Comparison of ENCODE assay signal across 8 cellular contexts in the genomic region with DNA sequence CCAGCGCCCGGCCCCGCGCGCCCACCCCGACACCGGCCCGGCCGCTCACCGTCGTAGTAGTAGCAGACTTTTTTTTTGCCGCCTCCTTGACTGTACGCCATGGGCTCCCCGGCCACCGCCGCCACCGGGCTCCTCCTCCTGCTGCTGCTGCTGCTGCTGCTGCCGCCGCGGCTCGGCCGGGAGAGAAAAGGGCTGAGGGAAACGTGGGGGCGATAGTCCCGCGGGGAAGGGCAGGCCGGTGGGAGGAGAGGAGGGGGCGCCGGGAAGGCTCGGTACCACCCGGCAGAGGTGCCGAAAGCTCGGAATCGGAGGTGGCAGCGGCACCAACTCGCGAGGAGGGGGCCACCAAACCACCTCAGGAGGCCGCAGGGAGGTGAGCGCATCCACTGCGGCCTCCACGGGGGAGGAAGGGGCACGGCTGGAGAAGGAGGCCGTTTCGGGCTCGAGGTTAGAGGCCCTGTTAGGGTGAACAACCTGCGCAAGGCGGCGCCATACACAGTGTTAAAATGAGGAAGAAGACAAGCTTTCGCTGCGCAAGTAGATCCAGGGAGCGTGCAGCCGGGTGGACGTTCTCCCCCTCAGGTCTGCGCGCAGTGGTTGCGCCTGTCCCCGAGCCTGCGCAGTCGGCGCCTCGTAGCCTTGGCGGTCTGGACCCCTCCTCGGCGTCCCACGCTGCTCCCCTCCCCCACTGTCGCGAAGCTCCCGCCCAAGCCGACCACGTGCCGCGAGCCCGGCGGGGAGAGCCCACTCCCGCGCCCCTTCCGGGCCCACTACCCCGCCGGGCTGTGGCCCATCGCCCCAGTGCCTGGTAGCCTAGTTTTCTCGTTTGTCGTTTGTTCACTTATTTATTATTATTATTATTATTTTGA. TPM values are rescaled to one million over a fixed set of nuclear protein-coding genes. Genes with fewer than 3 reads are reported as not detected.
A peak's percentile ranks its signal among the peaks of the same experiment; 100 is the strongest.
DNase-seq lines count a peak whose midpoint lies in the region; ATAC-seq and TF ChIP-seq lines count a peak whose summit lies in the region.

A gene (minus strand): TSS at position 341 of the 869 bp plus-strand sequence. CDS start 240 bp downstream, at position 101.

- peaks cover 19% of the 10 kb centered on the region for H3K4me1 ChIP-seq in skeletal muscle satellite cell (ENCODE audit: control insufficient read depth, insufficient read depth, low read length)

- peak; percentile 78 for ATAC-seq in HG02981 (IDR thresholded peaks at IDR 0.05; ENCODE audit: unreplicated experiment)

- H3K9ac ChIP-seq in skeletal muscle satellite cell (ENCODE audit: low read depth, low read length), result peak within 1 kb of the TSS; percentile 91

- peak within 1 kb of the TSS; percentile 87 for H3K4me2 ChIP-seq in skeletal muscle satellite cell (ENCODE audit: low read length)

- H3K9me3 ChIP-seq in skeletal muscle satellite cell (replicated peaks; ENCODE audit: low read length), result no peaks in the 10 kb centered on the region

- no peaks in the 10 kb centered on the region for H3K27me3 ChIP-seq in brain microvascular endothelial cell (replicated peaks)
- no peaks in the 10 kb centered on the region for H3K27me3 ChIP-seq in skeletal muscle satellite cell (ENCODE audit: control insufficient read depth, insufficient read depth, low read length)

- DNase-seq in NK-92 treated with Interleukin-12 subunit alpha and Interleukin-12 subunit beta, amount 100 ng/mL, for 24 hours (lab: John Stamatoyannopoulos, UW), result peak; percentile 82
- DNase-seq in NK-92 (lab: John Stamatoyannopoulos, UW; ENCODE audit: unreplicated experiment), result no peak
- DNase-seq in NCI-H2107 (lab: John Stamatoyannopoulos, UW), result peak; percentile 76
- DNase-seq in UCSD-AML1 (lab: John Stamatoyannopoulos, UW; ENCODE audit: unreplicated experiment), result peak; percentile 91
- peak; percentile 52 for DNase-seq in brain microvascular endothelial cell

- TF ChIP-seq CTCF in brain microvascular endothelial cell (IDR thresholded peaks at IDR 0.05; ENCODE audit: low read depth, low read length, missing control alignments), result peak; percentile 15

- in situ Hi-C loops in brain microvascular endothelial cell (cut with HindIII; ENCODE audit: low pct_ligation_motif_present, low sequenced_read_pairs), result no loop called here

- H3K27ac ChIP-seq in brain microvascular endothelial cell, result peak within 1 kb of the TSS; percentile 93

- H3K36me3 ChIP-seq in brain microvascular endothelial cell (replicated peaks), result no peaks in the 10 kb centered on the region
- H3K36me3 ChIP-seq in skeletal muscle satellite cell (ENCODE audit: insufficient read depth, low read length), result no peaks in the 10 kb centered on the region

- peak within 1 kb of the TSS; percentile 96 for H3K4me3 ChIP-seq in brain microvascular endothelial cell (ENCODE audit: low read depth, low read length)
- H3K4me3 ChIP-seq in iPS-11a (ENCODE audit: low read depth, low read length), result peak within 1 kb of the TSS; percentile 73
- peak within 1 kb of the TSS; percentile 98 for H3K4me3 ChIP-seq in skeletal muscle satellite cell (ENCODE audit: low read length)

RNA-seq across cellular contexts. Expression of the gene that starts here (rescaled TPM):
- total RNA-seq in skeletal muscle satellite cell (2012; rRNA removed), result 56.8 and 57.4 TPM in 2 replicates
